Comparison of ENCODE assay signal across 14 cellular contexts in genomic region chr9:121297414-121297813, GRCh38. TPM values are rescaled to one million over a fixed set of nuclear protein-coding genes. Genes with fewer than 3 reads are reported as not detected.
DNase-seq lines count a peak whose midpoint lies in the region; ATAC-seq and TF ChIP-seq lines count a peak whose summit lies in the region.
"Had no signal": no experiment of that assay in that cellular context is flagged by ENCODE, and none has a peak within 500 bp of the region (broad histone marks: within the 10 kb centered on the region; RNA-seq: fewer than 3 reads in every experiment).

No MANE protein-coding gene starts in this region.

- H2AK5ac ChIP-seq in neuronal stem cell (ENCODE audit: low read depth, low read length), result no peak overlapping the region

- H3K27me3 Mint-ChIP-seq in IgD-negative memory B cell (peaks cover 3% of the 10 kb centered on the region), memory B cell (no peaks in the 10 kb centered on the region)

- no peak overlapping the region for H4K8ac ChIP-seq in neuronal stem cell (ENCODE audit: low read depth, low read length)

- H3K27ac ChIP-seq in temporal lobe (ENCODE audit: low read depth, low read length) (peak overlapping the region; percentile 93), neuronal stem cell (replicated peaks; ENCODE audit: low read length) (no peak overlapping the region)

- no peak overlapping the region for H2BK15ac ChIP-seq in neuronal stem cell (ENCODE audit: low read length)

- H3K9me3 ChIP-seq in neuronal stem cell (replicated peaks in 1 of 2; ENCODE audit: control insufficient read depth in 2 of 2, insufficient read depth in 1 of 2, low read depth in 1 of 2, low read length in 2 of 2), result no peaks in the 10 kb centered on the region

- no CpG with 5 or more reads among the region's 3 CpGs for whole genome bisulfite sequencing in neuronal stem cell (ENCODE audit: extremely low coverage in 2 of 2, insufficient read length in 2 of 2, insufficient replicate concordance in 1 of 2), 2 donors

- no peak for TF ChIP-seq CTCF in GM13976 (IDR thresholded peaks at IDR 0.05; ENCODE audit: borderline replicate concordance, control extremely low read depth, extremely low read depth, insufficient read depth, missing control alignments)

- no peak overlapping the region for H2BK5ac ChIP-seq in neuronal stem cell (ENCODE audit: low read length)

- DNase-seq in SKM-1 (lab: John Stamatoyannopoulos, UW; ENCODE audit: unreplicated experiment) (peak; percentile 42), memory B cell (ENCODE audit: low spot score in 2 of 2) (no peak), DMS 273 (lab: John Stamatoyannopoulos, UW; ENCODE audit: unreplicated experiment) (no peak), GM13976 (ENCODE audit: low spot score) (no peak), neuronal stem cell (ENCODE audit: low spot score) (no peak)
- DNase-seq: activated CD4-positive, CD25-positive, alpha-beta regulatory T cell treated with anti-CD3 and anti-CD28 coated beads, Interleukin-2, amount 50 U/mL, for 72 hours; activated T-cell treated with anti-CD3 and anti-CD28 coated beads for 4 hours; cortex of kidney; GOT3; MM.1S; NCI-H2171; stimulated activated CD4-positive, alpha-beta T cell treated with anti-CD3 and anti-CD28 coated beads, Interleukin-4, amount 100 ng/mL, for 1 hour had no signal

- no peak overlapping the region for H3K18ac ChIP-seq in neuronal stem cell (ENCODE audit: low read length)

- H3K36me3 Mint-ChIP-seq in IgD-negative memory B cell (no peaks in the 10 kb centered on the region), memory B cell (no peaks in the 10 kb centered on the region)

- no peak overlapping the region for H3K9ac ChIP-seq in neuronal stem cell (ENCODE audit: low read depth, low read length, poor library complexity)

- peaks cover 2% of the 10 kb centered on the region for H3K79me1 ChIP-seq in neuronal stem cell (ENCODE audit: low read depth, low read length)

- H2AFZ ChIP-seq in neuronal stem cell (ENCODE audit: low read length), result no peak overlapping the region

- no peak overlapping the region for H3K4ac ChIP-seq in neuronal stem cell (ENCODE audit: low read length)

- in situ Hi-C loops in GM13976 (cut with MboI; ENCODE audit: low sequenced_read_pairs, unreplicated experiment), result no loop called here

- ATAC-seq in memory B cell (ENCODE audit: low read depth), result no peak

- no peak overlapping the region for H3K14ac ChIP-seq in neuronal stem cell (ENCODE audit: low read length)

- H3K4me3 Mint-ChIP-seq in IgD-negative memory B cell, result peak overlapping the region in 1 of 4 donors; percentile 54
- no peak overlapping the region for H3K4me3 Mint-ChIP-seq in memory B cell

- H3K4me3 ChIP-seq in neuronal stem cell (ENCODE audit: low read length in 2 of 2), result no peak overlapping the region

- peaks cover 0 to 10% (median 0%) of the 10 kb centered on the region in 3 experiments for H3K27me3 ChIP-seq in neuronal stem cell (ENCODE audit: control insufficient read depth in 3 of 3, insufficient read depth in 3 of 3, low read depth in 1 of 3, low read length in 3 of 3)

- H3K36me3 ChIP-seq in neuronal stem cell (replicated peaks in 1 of 2; ENCODE audit: control insufficient read depth in 2 of 2, insufficient read depth in 2 of 2, low read length in 2 of 2), result no peaks in the 10 kb centered on the region

- H4K91ac ChIP-seq in neuronal stem cell (ENCODE audit: low read depth, low read length, poor library complexity), result no peak overlapping the region

- peak overlapping the region; percentile 50 to 91 (median 91) for H3K27ac Mint-ChIP-seq in IgD-negative memory B cell
- peak overlapping the region; percentile 93 for H3K27ac Mint-ChIP-seq in memory B cell

- H3K4me1 ChIP-seq in neuronal stem cell (ENCODE audit: control insufficient read depth in 2 of 2, insufficient read depth in 1 of 2, low read depth in 1 of 2, low read length in 2 of 2), result peaks cover 20 to 26% of the 10 kb centered on the region in 2 donors

- H3K9me3 Mint-ChIP-seq in IgD-negative memory B cell, result no peaks in the 10 kb centered on the region
- no peaks in the 10 kb centered on the region for H3K9me3 Mint-ChIP-seq in memory B cell

- H3K4me1 Mint-ChIP-seq in IgD-negative memory B cell (peaks cover 19 to 31% (median 24%) of the 10 kb centered on the region in 3 donors), memory B cell (peaks cover 23% of the 10 kb centered on the region)

- H2BK120ac ChIP-seq in neuronal stem cell (ENCODE audit: low read depth, low read length), result no peak overlapping the region

- no peak overlapping the region for H2BK12ac ChIP-seq in neuronal stem cell (ENCODE audit: low read length)

- no peak overlapping the region for H3K4me2 ChIP-seq in neuronal stem cell (ENCODE audit: insufficient read depth, low read length, poor library complexity, severe bottlenecking)

- H3K23ac ChIP-seq in neuronal stem cell (ENCODE audit: low read depth, low read length, poor library complexity), result no peak overlapping the region

RNA-seq across cellular contexts. Expression of gene GSN, which starts 29.5 kb away (rescaled TPM):
- polyA plus RNA-seq in IgD-negative memory B cell, result 69.4 TPM
- total RNA-seq in temporal lobe, result 18.2 TPM
- polyA plus RNA-seq in neuronal stem cell (2013, experiment 1 of 2), result 29.4 TPM
- 28.1 TPM for polyA plus RNA-seq in neuronal stem cell (2013, experiment 2 of 2)
